In genomic region chr10:37076083-37076482, GRCh38 we compare ENCODE assay signal across 4 cellular contexts. TPM values are rescaled to one million over a fixed set of nuclear protein-coding genes. Genes with fewer than 3 reads are reported as not detected.
"Had no signal": no experiment of that assay in that cellular context is flagged by ENCODE, and none has a peak within 500 bp of the region (broad histone marks: within the 10 kb centered on the region; RNA-seq: fewer than 3 reads in every experiment).

No MANE protein-coding gene starts in this region.

RNA-seq across cellular contexts. Expression of gene ANKRD30A, which starts 49.3 kb away (rescaled TPM):
- total RNA-seq: LHCN-M2, M059J, MCF 10A, NCI-H460 had no signal
